Comparison of ENCODE assay signal across 1 cellular context in the genomic region with DNA sequence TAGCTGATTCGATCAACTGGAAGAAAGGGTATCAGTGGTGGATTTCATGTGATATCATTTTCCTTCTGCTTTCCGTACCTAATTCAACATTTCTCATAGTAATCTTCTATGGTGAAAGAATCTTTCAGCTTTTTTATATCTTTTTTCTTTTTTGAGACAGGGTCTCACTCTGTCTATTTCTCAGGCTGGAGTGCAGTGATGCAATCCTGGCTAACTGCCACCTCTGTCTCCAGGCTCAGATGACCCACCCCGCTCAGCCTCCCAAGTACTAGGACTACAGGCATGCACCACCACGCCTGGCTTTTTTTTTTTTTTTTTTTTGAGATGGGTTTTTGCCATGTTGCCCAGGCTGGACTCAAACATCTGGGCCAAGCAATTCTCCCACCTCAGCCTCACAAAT.
TF ChIP-seq lines count a peak whose summit lies in the region.

No MANE protein-coding gene starts in this region.

TF ChIP-seq in K562, 482 proteins besides CTCF, POLR2A, EP300 and RAD21 (continued from another document and continues in another):
- TF ChIP-seq CREM (IDR thresholded peaks at IDR 0.05; ENCODE audit: low read depth) (peak; percentile 17; the same call in 1 of the 2 replicates), TFAM (CRISPR knock-in tag; conservative IDR thresholded peaks at IDR 0.05) (no peak), TOE1 (IDR thresholded peaks at IDR 0.05; ENCODE audit: borderline replicate concordance) (no peak), TOE1 (CRISPR knock-in tag; IDR thresholded peaks at IDR 0.05; ENCODE audit: borderline replicate concordance, low read depth) (no peak), POLR2H (tag; IDR thresholded peaks at IDR 0.05; ENCODE audit: low read depth) (no peak), HDAC8 (tag; IDR thresholded peaks at IDR 0.05) (no peak), STAT5A (IDR thresholded peaks at IDR 0.05; ENCODE audit: borderline replicate concordance, low read length) (no peak), NR2F6 (CRISPR knock-in tag; IDR thresholded peaks at IDR 0.05) (no peak), ATF1 (CRISPR knock-in tag; IDR thresholded peaks at IDR 0.05) (no peak), ATF1 (tag; IDR thresholded peaks at IDR 0.05) (no peak), ARHGAP35 (IDR thresholded peaks at IDR 0.05; ENCODE audit: partially characterized antibody) (no peak), MYC (IDR thresholded peaks at IDR 0.05; ENCODE audit: low read depth, low read length) (peak; percentile 61; the same call in 1 of the 2 replicates), MYC (CRISPR knock-in tag; IDR thresholded peaks at IDR 0.05; ENCODE audit: borderline replicate concordance, low read depth) (no peak), CTBP1 (IDR thresholded peaks at IDR 0.05; ENCODE audit: borderline replicate concordance) (no peak), ATF4 (CRISPR knock-in tag; IDR thresholded peaks at IDR 0.05) (peak; percentile 73; the same call in 1 of the 2 replicates), SMC3 (conservative IDR thresholded peaks at IDR 0.05; ENCODE audit: insufficient read depth, low read depth, low read length) (no peak), SMAD4 (CRISPR knock-in tag; conservative IDR thresholded peaks at IDR 0.05) (no peak), PHB2 (IDR thresholded peaks at IDR 0.05; ENCODE audit: low read depth) (no peak), NFIC (IDR thresholded peaks at IDR 0.05) (peak; percentile 94), ZNF124 (CRISPR knock-in tag; IDR thresholded peaks at IDR 0.05) (no peak), RNF2 (IDR thresholded peaks at IDR 0.05) (no peak), ZC3H4 (CRISPR knock-in tag; IDR thresholded peaks at IDR 0.05; ENCODE audit: borderline replicate concordance) (no peak), SUPT5H (IDR thresholded peaks at IDR 0.05) (no peak), CLOCK (CRISPR knock-in tag; IDR thresholded peaks at IDR 0.05; ENCODE audit: borderline replicate concordance) (no peak), ZNF830 (CRISPR knock-in tag; IDR thresholded peaks at IDR 0.05) (no peak), ZNF212 (CRISPR knock-in tag; IDR thresholded peaks at IDR 0.05) (no peak), NCOA1 (IDR thresholded peaks at IDR 0.05; ENCODE audit: low read depth) (no peak), JUND (IDR thresholded peaks at IDR 0.05; ENCODE audit: borderline replicate concordance, low read depth, low read length) (peak; percentile 75), JUND (tag; IDR thresholded peaks at IDR 0.05; ENCODE audit: borderline replicate concordance, low read depth, low read length) (no peak; the same call in 2 of the 3 replicates), BACH1 (tag; IDR thresholded peaks at IDR 0.05) (no peak), ZBTB34 (CRISPR knock-in tag; IDR thresholded peaks at IDR 0.05) (no peak), PHTF2 (CRISPR knock-in tag; IDR thresholded peaks at IDR 0.05) (no peak), IRF9 (tag; IDR thresholded peaks at IDR 0.05) (peak; percentile 64; the same call in 1 of the 2 replicates), MBD2 (IDR thresholded peaks at IDR 0.05; ENCODE audit: borderline replicate concordance, low read depth) (no peak), ZNF174 (CRISPR knock-in tag; IDR thresholded peaks at IDR 0.05) (no peak), GATAD2A (IDR thresholded peaks at IDR 0.05) (no peak), HDAC1 (IDR thresholded peaks at IDR 0.05) (no peak), ETS2 (tag; IDR thresholded peaks at IDR 0.05; ENCODE audit: borderline replicate concordance, poor library complexity, severe bottlenecking) (no peak)
- TF ChIP-seq, protein P1, sequence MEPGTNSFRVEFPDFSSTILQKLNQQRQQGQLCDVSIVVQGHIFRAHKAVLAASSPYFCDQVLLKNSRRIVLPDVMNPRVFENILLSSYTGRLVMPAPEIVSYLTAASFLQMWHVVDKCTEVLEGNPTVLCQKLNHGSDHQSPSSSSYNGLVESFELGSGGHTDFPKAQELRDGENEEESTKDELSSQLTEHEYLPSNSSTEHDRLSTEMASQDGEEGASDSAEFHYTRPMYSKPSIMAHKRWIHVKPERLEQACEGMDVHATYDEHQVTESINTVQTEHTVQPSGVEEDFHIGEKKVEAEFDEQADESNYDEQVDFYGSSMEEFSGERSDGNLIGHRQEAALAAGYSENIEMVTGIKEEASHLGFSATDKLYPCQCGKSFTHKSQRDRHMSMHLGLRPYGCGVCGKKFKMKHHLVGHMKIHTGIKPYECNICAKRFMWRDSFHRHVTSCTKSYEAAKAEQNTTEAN (CRISPR knock-in tag; IDR thresholded peaks at IDR 0.05) = no peak
- TF ChIP-seq, protein P2, sequence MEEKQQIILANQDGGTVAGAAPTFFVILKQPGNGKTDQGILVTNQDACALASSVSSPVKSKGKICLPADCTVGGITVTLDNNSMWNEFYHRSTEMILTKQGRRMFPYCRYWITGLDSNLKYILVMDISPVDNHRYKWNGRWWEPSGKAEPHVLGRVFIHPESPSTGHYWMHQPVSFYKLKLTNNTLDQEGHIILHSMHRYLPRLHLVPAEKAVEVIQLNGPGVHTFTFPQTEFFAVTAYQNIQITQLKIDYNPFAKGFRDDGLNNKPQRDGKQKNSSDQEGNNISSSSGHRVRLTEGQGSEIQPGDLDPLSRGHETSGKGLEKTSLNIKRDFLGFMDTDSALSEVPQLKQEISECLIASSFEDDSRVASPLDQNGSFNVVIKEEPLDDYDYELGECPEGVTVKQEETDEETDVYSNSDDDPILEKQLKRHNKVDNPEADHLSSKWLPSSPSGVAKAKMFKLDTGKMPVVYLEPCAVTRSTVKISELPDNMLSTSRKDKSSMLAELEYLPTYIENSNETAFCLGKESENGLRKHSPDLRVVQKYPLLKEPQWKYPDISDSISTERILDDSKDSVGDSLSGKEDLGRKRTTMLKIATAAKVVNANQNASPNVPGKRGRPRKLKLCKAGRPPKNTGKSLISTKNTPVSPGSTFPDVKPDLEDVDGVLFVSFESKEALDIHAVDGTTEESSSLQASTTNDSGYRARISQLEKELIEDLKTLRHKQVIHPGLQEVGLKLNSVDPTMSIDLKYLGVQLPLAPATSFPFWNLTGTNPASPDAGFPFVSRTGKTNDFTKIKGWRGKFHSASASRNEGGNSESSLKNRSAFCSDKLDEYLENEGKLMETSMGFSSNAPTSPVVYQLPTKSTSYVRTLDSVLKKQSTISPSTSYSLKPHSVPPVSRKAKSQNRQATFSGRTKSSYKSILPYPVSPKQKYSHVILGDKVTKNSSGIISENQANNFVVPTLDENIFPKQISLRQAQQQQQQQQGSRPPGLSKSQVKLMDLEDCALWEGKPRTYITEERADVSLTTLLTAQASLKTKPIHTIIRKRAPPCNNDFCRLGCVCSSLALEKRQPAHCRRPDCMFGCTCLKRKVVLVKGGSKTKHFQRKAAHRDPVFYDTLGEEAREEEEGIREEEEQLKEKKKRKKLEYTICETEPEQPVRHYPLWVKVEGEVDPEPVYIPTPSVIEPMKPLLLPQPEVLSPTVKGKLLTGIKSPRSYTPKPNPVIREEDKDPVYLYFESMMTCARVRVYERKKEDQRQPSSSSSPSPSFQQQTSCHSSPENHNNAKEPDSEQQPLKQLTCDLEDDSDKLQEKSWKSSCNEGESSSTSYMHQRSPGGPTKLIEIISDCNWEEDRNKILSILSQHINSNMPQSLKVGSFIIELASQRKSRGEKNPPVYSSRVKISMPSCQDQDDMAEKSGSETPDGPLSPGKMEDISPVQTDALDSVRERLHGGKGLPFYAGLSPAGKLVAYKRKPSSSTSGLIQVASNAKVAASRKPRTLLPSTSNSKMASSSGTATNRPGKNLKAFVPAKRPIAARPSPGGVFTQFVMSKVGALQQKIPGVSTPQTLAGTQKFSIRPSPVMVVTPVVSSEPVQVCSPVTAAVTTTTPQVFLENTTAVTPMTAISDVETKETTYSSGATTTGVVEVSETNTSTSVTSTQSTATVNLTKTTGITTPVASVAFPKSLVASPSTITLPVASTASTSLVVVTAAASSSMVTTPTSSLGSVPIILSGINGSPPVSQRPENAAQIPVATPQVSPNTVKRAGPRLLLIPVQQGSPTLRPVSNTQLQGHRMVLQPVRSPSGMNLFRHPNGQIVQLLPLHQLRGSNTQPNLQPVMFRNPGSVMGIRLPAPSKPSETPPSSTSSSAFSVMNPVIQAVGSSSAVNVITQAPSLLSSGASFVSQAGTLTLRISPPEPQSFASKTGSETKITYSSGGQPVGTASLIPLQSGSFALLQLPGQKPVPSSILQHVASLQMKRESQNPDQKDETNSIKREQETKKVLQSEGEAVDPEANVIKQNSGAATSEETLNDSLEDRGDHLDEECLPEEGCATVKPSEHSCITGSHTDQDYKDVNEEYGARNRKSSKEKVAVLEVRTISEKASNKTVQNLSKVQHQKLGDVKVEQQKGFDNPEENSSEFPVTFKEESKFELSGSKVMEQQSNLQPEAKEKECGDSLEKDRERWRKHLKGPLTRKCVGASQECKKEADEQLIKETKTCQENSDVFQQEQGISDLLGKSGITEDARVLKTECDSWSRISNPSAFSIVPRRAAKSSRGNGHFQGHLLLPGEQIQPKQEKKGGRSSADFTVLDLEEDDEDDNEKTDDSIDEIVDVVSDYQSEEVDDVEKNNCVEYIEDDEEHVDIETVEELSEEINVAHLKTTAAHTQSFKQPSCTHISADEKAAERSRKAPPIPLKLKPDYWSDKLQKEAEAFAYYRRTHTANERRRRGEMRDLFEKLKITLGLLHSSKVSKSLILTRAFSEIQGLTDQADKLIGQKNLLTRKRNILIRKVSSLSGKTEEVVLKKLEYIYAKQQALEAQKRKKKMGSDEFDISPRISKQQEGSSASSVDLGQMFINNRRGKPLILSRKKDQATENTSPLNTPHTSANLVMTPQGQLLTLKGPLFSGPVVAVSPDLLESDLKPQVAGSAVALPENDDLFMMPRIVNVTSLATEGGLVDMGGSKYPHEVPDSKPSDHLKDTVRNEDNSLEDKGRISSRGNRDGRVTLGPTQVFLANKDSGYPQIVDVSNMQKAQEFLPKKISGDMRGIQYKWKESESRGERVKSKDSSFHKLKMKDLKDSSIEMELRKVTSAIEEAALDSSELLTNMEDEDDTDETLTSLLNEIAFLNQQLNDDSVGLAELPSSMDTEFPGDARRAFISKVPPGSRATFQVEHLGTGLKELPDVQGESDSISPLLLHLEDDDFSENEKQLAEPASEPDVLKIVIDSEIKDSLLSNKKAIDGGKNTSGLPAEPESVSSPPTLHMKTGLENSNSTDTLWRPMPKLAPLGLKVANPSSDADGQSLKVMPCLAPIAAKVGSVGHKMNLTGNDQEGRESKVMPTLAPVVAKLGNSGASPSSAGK (IDR thresholded peaks at IDR 0.05) = no peak; the same call in 1 of the 2 replicates
- TF ChIP-seq, protein P3, sequence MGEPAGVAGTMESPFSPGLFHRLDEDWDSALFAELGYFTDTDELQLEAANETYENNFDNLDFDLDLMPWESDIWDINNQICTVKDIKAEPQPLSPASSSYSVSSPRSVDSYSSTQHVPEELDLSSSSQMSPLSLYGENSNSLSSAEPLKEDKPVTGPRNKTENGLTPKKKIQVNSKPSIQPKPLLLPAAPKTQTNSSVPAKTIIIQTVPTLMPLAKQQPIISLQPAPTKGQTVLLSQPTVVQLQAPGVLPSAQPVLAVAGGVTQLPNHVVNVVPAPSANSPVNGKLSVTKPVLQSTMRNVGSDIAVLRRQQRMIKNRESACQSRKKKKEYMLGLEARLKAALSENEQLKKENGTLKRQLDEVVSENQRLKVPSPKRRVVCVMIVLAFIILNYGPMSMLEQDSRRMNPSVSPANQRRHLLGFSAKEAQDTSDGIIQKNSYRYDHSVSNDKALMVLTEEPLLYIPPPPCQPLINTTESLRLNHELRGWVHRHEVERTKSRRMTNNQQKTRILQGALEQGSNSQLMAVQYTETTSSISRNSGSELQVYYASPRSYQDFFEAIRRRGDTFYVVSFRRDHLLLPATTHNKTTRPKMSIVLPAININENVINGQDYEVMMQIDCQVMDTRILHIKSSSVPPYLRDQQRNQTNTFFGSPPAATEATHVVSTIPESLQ (CRISPR knock-in tag; IDR thresholded peaks at IDR 0.05) = no peak
